ENCODE assay signal across 14 cellular contexts in genomic region chr11:16527525-16528246, GRCh38.
DNase-seq lines count a peak whose midpoint lies in the region; ATAC-seq and TF ChIP-seq lines count a peak whose summit lies in the region.
"Had no signal": no experiment of that assay in that cellular context is flagged by ENCODE, and none has a peak within 500 bp of the region (broad histone marks: within the 10 kb centered on the region; RNA-seq: fewer than 3 reads in every experiment).

No MANE protein-coding gene starts in this region.

- peak overlapping the region; percentile 34 for H3K27ac Mint-ChIP-seq in nephron progenitor cell
- H3K27ac Mint-ChIP-seq: CD4-positive, alpha-beta memory T cell had no signal

- H3K4me3 ChIP-seq in heart left ventricle (no peak overlapping the region), right atrium auricular region (no peak overlapping the region), psoas muscle (peak overlapping the region; percentile 0)
- H3K4me3 ChIP-seq: GM23248 had no signal

- peaks cover 23% of the 10 kb centered on the region for H3K4me1 Mint-ChIP-seq in nephron progenitor cell
- H3K4me1 Mint-ChIP-seq: CD4-positive, alpha-beta memory T cell had no signal

- H3K36me3 Mint-ChIP-seq in nephron progenitor cell (ENCODE audit: low read depth) = peaks cover 3% of the 10 kb centered on the region
- H3K36me3 Mint-ChIP-seq: CD4-positive, alpha-beta memory T cell had no signal

- H3K27ac ChIP-seq in heart left ventricle (no peak overlapping the region), right atrium auricular region (no peak overlapping the region), psoas muscle (peak overlapping the region; percentile 61), foreskin keratinocyte (no peak overlapping the region)
- H3K27ac ChIP-seq: GM23248 had no signal

- H3K9me3 Mint-ChIP-seq in nephron progenitor cell = peaks cover 24% of the 10 kb centered on the region

- intact Hi-C loops in heart left ventricle (cut with DNase I) = no loop called here
- intact Hi-C loops in psoas muscle (cut with DNase I) = no loop called here

- no peaks in the 10 kb centered on the region for H3K36me3 ChIP-seq in heart left ventricle
- no peaks in the 10 kb centered on the region for H3K36me3 ChIP-seq in right atrium auricular region
- no peaks in the 10 kb centered on the region for H3K36me3 ChIP-seq in psoas muscle (ENCODE audit: insufficient read depth in 1 of 2, low read depth in 1 of 2)

- H3K9me3 ChIP-seq in heart left ventricle = peaks cover 0 to 1% (median 0%) of the 10 kb centered on the region in 12 donors
- no peaks in the 10 kb centered on the region for H3K9me3 ChIP-seq in right atrium auricular region
- H3K9me3 ChIP-seq in psoas muscle = no peaks in the 10 kb centered on the region

- 77 to 85% (median 78%) methylated on average over 7 of the region's 7 CpGs for WGBS in heart left ventricle, 4 donors
- WGBS in psoas muscle, 3 donors = 47 to 76% (median 55%) methylated on average over 7 of the region's 7 CpGs

- H3K4me1 ChIP-seq in heart left ventricle (peaks cover 2 to 39% (median 20%) of the 10 kb centered on the region in 12 donors), right atrium auricular region (peaks cover 0 to 24% of the 10 kb centered on the region in 2 donors), psoas muscle (peaks cover 56% of the 10 kb centered on the region), foreskin keratinocyte (no peaks in the 10 kb centered on the region)

- no peak for TF ChIP-seq POLR2A in heart left ventricle (IDR thresholded peaks at IDR 0.05)

- H3K27me3 ChIP-seq in heart left ventricle (no peaks in the 10 kb centered on the region), right atrium auricular region (no peaks in the 10 kb centered on the region), psoas muscle (ENCODE audit: insufficient read depth in 3 of 3, low read length in 2 of 3) (no peaks in the 10 kb centered on the region), foreskin keratinocyte (no peaks in the 10 kb centered on the region)

- ATAC-seq in heart left ventricle (peak in 3 of 4 donors; percentile 46 to 73 (median 47)), psoas muscle (peak; percentile 51 to 89 (median 70)), foreskin keratinocyte (no peak)

- no peak for DNase-seq in heart left ventricle
- DNase-seq in right atrium auricular region (ENCODE audit: low spot score) = no peak
- no peak for DNase-seq in nephron progenitor cell
- DNase-seq in psoas muscle = no peak
- DNase-seq in foreskin keratinocyte = no peak
- no peak for DNase-seq in DMS153 (lab: John Stamatoyannopoulos, UW)
- DNase-seq: C1 segment of cervical spinal cord; Calu3; CD4-positive, alpha-beta memory T cell; COR-L47; DND-41; GM23248; H7; HCEC 1CT had no signal

- no peak overlapping the region for H3K4me3 Mint-ChIP-seq in nephron progenitor cell
- H3K4me3 Mint-ChIP-seq: CD4-positive, alpha-beta memory T cell had no signal

- TF ChIP-seq CTCF in heart left ventricle (IDR thresholded peaks at IDR 0.05) (no peak), right atrium auricular region (IDR thresholded peaks at IDR 0.05) (no peak), nephron progenitor cell (IDR thresholded peaks at IDR 0.05) (no peak), psoas muscle (IDR thresholded peaks at IDR 0.05) (no peak), foreskin keratinocyte (conservative IDR thresholded peaks at IDR 0.05) (no peak)

- no peaks in the 10 kb centered on the region for H3K27me3 Mint-ChIP-seq in nephron progenitor cell (ENCODE audit: low read depth, poor library complexity)
- H3K27me3 Mint-ChIP-seq: CD4-positive, alpha-beta memory T cell had no signal
